In genomic region chr18:24428709-24429108, GRCh38 we compare ENCODE assay signal across 20 cellular contexts. TPM values are rescaled to one million over a fixed set of nuclear protein-coding genes. Genes with fewer than 3 reads are reported as not detected.
DNase-seq lines count a peak whose midpoint lies in the region; ATAC-seq and TF ChIP-seq lines count a peak whose summit lies in the region.
"Had no signal": no experiment of that assay in that cellular context is flagged by ENCODE, and none has a peak within 500 bp of the region (broad histone marks: within the 10 kb centered on the region; RNA-seq: fewer than 3 reads in every experiment).

No MANE protein-coding gene starts in this region.

- H3K4me3 ChIP-seq in BE2C (ENCODE audit: low read depth, low read length) (no peak overlapping the region), HUES48 (ENCODE audit: low read depth, low read length) (peak overlapping the region; percentile 96; the same call in 1 of the 2 replicates), iPS-18a (ENCODE audit: low read length) (peak overlapping the region; percentile 6)
- H3K4me3 ChIP-seq: heart left ventricle, ovary had no signal

- ATAC-seq in left colon (no peak), GM18517 (IDR thresholded peaks at IDR 0.05; ENCODE audit: unreplicated experiment) (no peak)
- ATAC-seq: heart left ventricle had no signal

- 0 out of 2 replicates have a peak, but pooled peaks have one; percentile 2 for TF ChIP-seq CTCF in BE2C (IDR thresholded peaks at IDR 0.05; ENCODE audit: low read depth, low read length)
- 0 out of 2 replicates have a peak, but pooled peaks have one; percentile 11 for TF ChIP-seq CTCF in RWPE1 (conservative IDR thresholded peaks at IDR 0.05; ENCODE audit: low read depth)
- TF ChIP-seq CTCF in GM13977 (IDR thresholded peaks at IDR 0.05; ENCODE audit: extremely low read depth, insufficient read depth, missing control alignments), result no peak

- H3K9me3 ChIP-seq in BE2C, result no peaks in the 10 kb centered on the region
- no peaks in the 10 kb centered on the region for H3K9me3 ChIP-seq in HUES48 (ENCODE audit: control insufficient read depth, insufficient read depth, low read length)
- H3K9me3 ChIP-seq in iPS-18a (ENCODE audit: control insufficient read depth, low read depth, low read length), result no peaks in the 10 kb centered on the region
- H3K9me3 ChIP-seq: heart left ventricle, ovary had no signal

- H3K27ac ChIP-seq in HUES48 (ENCODE audit: low read depth, low read length), result no peak overlapping the region
- H3K27ac ChIP-seq in RWPE1, result no peak overlapping the region
- no peak overlapping the region for H3K27ac ChIP-seq in iPS-18a (ENCODE audit: low read length)
- H3K27ac ChIP-seq: heart left ventricle, ovary had no signal

- DNase-seq in BE2C (no peak), RWPE1 (ENCODE audit: low spot score) (no peak), NCI-H2081 treated with DMSO at 0.1 percent for 48 hours (lab: John Stamatoyannopoulos, UW) (no peak), left colon (no peak), GM13977 (ENCODE audit: low spot score) (no peak)
- DNase-seq: activated CD4-positive, alpha-beta T cell treated with anti-CD3 and anti-CD28 coated beads for 4 hours; activated naive CD4-positive, alpha-beta T cell treated with anti-CD3 and anti-CD28 coated beads for 36 hours; activated T-cell treated with anti-CD3 and anti-CD28 coated beads for 4 hours; heart left ventricle; kidney glomerular epithelial cell; NCI-H1048; NCI-H2171 treated with DMSO at 0.1 percent for 48 hours; ovary; stimulated activated CD4-positive, alpha-beta T cell treated with anti-CD3 and anti-CD28 coated beads, Interleukin-4, amount 100 ng/mL, for 1 hour; stimulated activated CD8-positive, alpha-beta memory T cell treated with anti-CD3 and anti-CD28 coated beads, Interleukin-4, amount 100 ng/mL, for 48 hours had no signal

- intact Hi-C loops in left colon (cut with DNase I, micrococcal nuclease), result no loop called here

- H3K9ac ChIP-seq in HUES48 (ENCODE audit: low read depth, low read length) (no peak overlapping the region), iPS-18a (ENCODE audit: low read length) (no peak overlapping the region)

- H3K27me3 ChIP-seq in BE2C (no peaks in the 10 kb centered on the region), HUES48 (ENCODE audit: control insufficient read depth, insufficient read depth, low read length) (no peaks in the 10 kb centered on the region), iPS-18a (ENCODE audit: control insufficient read depth, insufficient read depth, low read length) (no peaks in the 10 kb centered on the region)
- H3K27me3 ChIP-seq: ovary had no signal

- POLR2A ChIA-PET in RWPE1 (lab: Yijun Ruan, JAX; ENCODE audit: low non-redundant PET), result no interaction called here

- H3K36me3 ChIP-seq in BE2C, result no peaks in the 10 kb centered on the region
- peaks cover 37% of the 10 kb centered on the region for H3K36me3 ChIP-seq in HUES48 (ENCODE audit: control insufficient read depth, insufficient read depth, low read length)
- H3K36me3 ChIP-seq in iPS-18a (ENCODE audit: control insufficient read depth, low read depth, low read length), result peaks cover 12% of the 10 kb centered on the region
- H3K36me3 ChIP-seq: ovary had no signal

- CTCF ChIA-PET in RWPE1 (lab: Yijun Ruan, JAX), result interaction anchor here (0.7 kb wide), 1 partner anchor 11 kb away, joined by 3 read pairs; no protein-coding TSS in a partner anchor

- no peaks in the 10 kb centered on the region for H3K4me1 ChIP-seq in BE2C
- H3K4me1 ChIP-seq in HUES48 (ENCODE audit: control insufficient read depth, insufficient read depth, low read length), result peaks cover 17% of the 10 kb centered on the region
- peaks cover 20% of the 10 kb centered on the region for H3K4me1 ChIP-seq in iPS-18a (ENCODE audit: control insufficient read depth, low read depth, low read length)

- in situ Hi-C loops in GM13977 (cut with MboI; ENCODE audit: low pct_unique_long_range_greater_than_20kb, low sequenced_read_pairs, unreplicated experiment), result no loop called here

RNA-seq across cellular contexts. Expression of gene IMPACT, which starts 2.2 kb away (rescaled TPM):
- 15.1 TPM for polyA plus RNA-seq in BE2C (2012; ENCODE audit: insufficient read depth, insufficient read length, low read depth)
- total RNA-seq in left colon, result 10 to 100 TPM; 21.7 to 30.8 TPM

RNA-seq across cellular contexts. Expression of gene OSBPL1A, which starts 31.1 kb away (rescaled TPM):
- 14.4 TPM for polyA plus RNA-seq in BE2C (2012; ENCODE audit: insufficient read depth, insufficient read length, low read depth)
- total RNA-seq in left colon, result 10 to 100 TPM; 39.8 to 50.7 TPM

RNA-seq across cellular contexts. Expression of gene HRH4, which starts 31.7 kb away (rescaled TPM):
- not detected for polyA plus RNA-seq in BE2C (2012; ENCODE audit: insufficient read depth, insufficient read length, low read depth)
- total RNA-seq in left colon, result under 1 TPM; 0.11 to 0.12 TPM
- total RNA-seq: activated naive CD4-positive, alpha-beta T cell treated with anti-CD3 and anti-CD28 coated beads for 36 hours; ovary; SK-MEL-5; temporal lobe had no signal
- polyA plus RNA-seq: heart left ventricle had no signal
